In genomic region chr4:1790005-1790404, GRCh38 we compare ENCODE assay signal across 13 cellular contexts. TPM values are rescaled to one million over a fixed set of nuclear protein-coding genes. Genes with fewer than 3 reads are reported as not detected.
"Had no signal": no experiment of that assay in that cellular context is flagged by ENCODE, and none has a peak within 500 bp of the region (broad histone marks: within the 10 kb centered on the region; RNA-seq: fewer than 3 reads in every experiment).

No MANE protein-coding gene starts in this region.

- H3K36me3 ChIP-seq: lower lobe of right lung, prostate gland, thyroid gland had no signal

- H3K9me3 ChIP-seq: lower lobe of right lung, prostate gland, thyroid gland had no signal

- H3K27ac ChIP-seq: epithelial cell of prostate, lower lobe of right lung, prostate gland, thyroid gland had no signal

- H3K4me3 ChIP-seq: lower lobe of right lung, prostate gland, thyroid gland had no signal

- DNase-seq: activated T-cell treated with anti-CD3 and anti-CD28 coated beads, Interleukin-2, amount 50 U/mL, for 24 hours; cerebellar nuclear complex; cortex of kidney; endodermal cell; foreskin fibroblast; lower lobe of right lung; naive thymus-derived CD4-positive, alpha-beta T cell; stimulated activated CD4-positive, alpha-beta T cell treated with anti-CD3 and anti-CD28 coated beads, Interleukin-4, amount 100 ng/mL, for 24 hours; stimulated activated naive CD4-positive, alpha-beta T cell treated with Interleukin-2 at 50 U/mL for 16 hours; T-helper 1 cell; thyroid gland had no signal

RNA-seq across cellular contexts. Expression of gene FGFR3, which starts 3.1 kb away (rescaled TPM):
- polyA plus RNA-seq: naive thymus-derived CD4-positive, alpha-beta T cell had no signal
